Comparison of ENCODE assay signal across 1 cellular context in genomic region chr4:88735554-88735953, GRCh38.
TF ChIP-seq lines count a peak whose summit lies in the region.

No MANE protein-coding gene starts in this region.

TF ChIP-seq in liver, 16 proteins besides CTCF, POLR2A, EP300 and RAD21 (continued from another document):
- peak; percentile 51 for TF ChIP-seq REST (IDR thresholded peaks at IDR 0.05)
- peak; percentile 79 for TF ChIP-seq FOXA2 (IDR thresholded peaks at IDR 0.05)
- TF ChIP-seq EGR1 (IDR thresholded peaks at IDR 0.05; ENCODE audit: low read depth in 2 of 2): no peak
- no peak for TF ChIP-seq GABPA (IDR thresholded peaks at IDR 0.05 in 1 of 2, conservative IDR thresholded peaks at IDR 0.05 in 1 of 2)
- TF ChIP-seq HNF4A (conservative IDR thresholded peaks at IDR 0.05): peak; percentile 65 to 70
- no peak for TF ChIP-seq HNF4G (IDR thresholded peaks at IDR 0.05)
- peak; percentile 53 for TF ChIP-seq ZBTB33 (IDR thresholded peaks at IDR 0.05)
- TF ChIP-seq RXRA (IDR thresholded peaks at IDR 0.05): peak; percentile 53
- TF ChIP-seq FOXA1 (IDR thresholded peaks at IDR 0.05): peak; percentile 40
- TF ChIP-seq TAF1 (conservative IDR thresholded peaks at IDR 0.05): peak; percentile 26
- peak; percentile 31 for TF ChIP-seq YY1 (IDR thresholded peaks at IDR 0.05)
- TF ChIP-seq SP1 (IDR thresholded peaks at IDR 0.05): peak; percentile 65
- peak; percentile 30 to 53 for TF ChIP-seq JUND (IDR thresholded peaks at IDR 0.05)
- TF ChIP-seq MAX (IDR thresholded peaks at IDR 0.05): peak; percentile 42
